In the genomic region with DNA sequence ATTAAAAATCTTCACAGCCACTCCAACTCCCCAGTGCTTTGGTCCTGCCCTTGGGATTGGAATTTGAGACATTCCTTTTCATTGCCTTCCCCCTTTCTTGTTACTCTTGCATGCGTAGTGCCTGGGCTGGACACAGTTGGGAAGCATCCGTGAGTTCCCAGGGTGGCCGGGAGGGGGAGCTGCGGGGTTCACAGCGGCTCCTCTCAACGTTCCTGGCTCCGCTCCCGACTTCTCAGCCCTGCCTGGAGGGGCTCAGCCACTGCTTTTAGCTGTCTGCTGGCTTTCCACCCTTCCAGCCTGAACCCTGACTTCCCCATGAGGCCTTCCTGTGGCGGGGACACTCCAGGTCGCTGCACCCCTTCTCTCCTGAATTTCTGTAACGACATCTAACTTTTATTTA, we compare ENCODE assay signal across 8 cellular contexts. TPM values are rescaled to one million over a fixed set of nuclear protein-coding genes. Genes with fewer than 3 reads are reported as not detected.
DNase-seq lines count a peak whose midpoint lies in the region; ATAC-seq, FAIRE-seq and TF ChIP-seq lines count a peak whose summit lies in the region.

No MANE protein-coding gene starts in this region.

- H3K36me3 ChIP-seq in kidney (ENCODE audit: control insufficient read depth in 1 of 2, insufficient read depth in 2 of 2, low read length in 2 of 2), result peaks cover 0 to 6% of the 10 kb centered on the region in 2 donors

- H3K27ac ChIP-seq in kidney (ENCODE audit: low read depth in 2 of 2, low read length in 2 of 2), result no peak overlapping the region

- TF ChIP-seq POLR2A in NB4 (IDR thresholded peaks at IDR 0.05; ENCODE audit: extremely low read depth, insufficient read length), result no peak

- H3K9me3 ChIP-seq in kidney (ENCODE audit: control insufficient read depth in 1 of 2, low read length in 2 of 2), result no peaks in the 10 kb centered on the region

- TF ChIP-seq CTCF in NB4 (IDR thresholded peaks at IDR 0.05; ENCODE audit: low read depth, low read length), result peak; percentile 69
- peak; percentile 93 for TF ChIP-seq CTCF in WI38 (IDR thresholded peaks at IDR 0.05; ENCODE audit: low read depth, low read length)
- TF ChIP-seq CTCF in cardiac fibroblast (IDR thresholded peaks at IDR 0.05; ENCODE audit: low read depth, low read length), result peak; percentile 98
- peak; percentile 82 for TF ChIP-seq CTCF in kidney (IDR thresholded peaks at IDR 0.05; ENCODE audit: borderline replicate concordance, extremely low read depth, insufficient read depth)

- no peak overlapping the region for H3K9ac ChIP-seq in kidney (ENCODE audit: low read length in 2 of 2)

- intact Hi-C loops in kidney (cut with DNase I), result loop anchor here (10.0 kb wide), 1 partner anchor 181 kb away; no protein-coding TSS in a partner anchor

- ATAC-seq in HG03457 (IDR thresholded peaks at IDR 0.05; ENCODE audit: unreplicated experiment) (no peak), HG03342 (IDR thresholded peaks at IDR 0.05; ENCODE audit: unreplicated experiment) (no peak)

- H3K4me3 ChIP-seq in NB4 (ENCODE audit: low read depth, low read length) (no peak overlapping the region), WI38 (ENCODE audit: low read depth, low read length) (no peak overlapping the region), cardiac fibroblast (replicated peaks in 1 of 2; ENCODE audit: low read depth in 2 of 2, low read length in 2 of 2) (peak overlapping the region in 1 of 2 donors; percentile 21), kidney (ENCODE audit: low read length in 2 of 2) (no peak overlapping the region)

- no peak for FAIRE-seq in kidney (lab: Jason Lieb, UNC)

- H3K4me1 ChIP-seq in kidney (ENCODE audit: control insufficient read depth in 1 of 2, insufficient read depth in 1 of 2, low read depth in 1 of 2, low read length in 2 of 2), result peaks cover 5 to 8% of the 10 kb centered on the region in 2 donors

- DNase-seq in GM04504 (ENCODE audit: low read depth) (peak; percentile 35), NB4 (ENCODE audit: low read depth) (peak; percentile 54), cardiac fibroblast (ENCODE audit: low read depth in 2 of 2) (peak; percentile 82 to 86), kidney (peak; percentile 93)
- DNase-seq in stimulated activated CD4-positive, alpha-beta T cell treated with anti-CD3 and anti-CD28 coated beads, Interleukin-2, amount 100 ng/mL, for 24 hours, result peak; percentile 60 to 71

RNA-seq across cellular contexts. Expression of a gene that starts 3.2 kb away (rescaled TPM):
- not detected for total RNA-seq in kidney
- not detected for polyA plus RNA-seq in kidney (ENCODE audit: insufficient read depth, low read depth, low replicate concordance)

RNA-seq across cellular contexts. Expression of a gene that starts 18.8 kb away (rescaled TPM):
- total RNA-seq in kidney, result 11.7 TPM
- 15.9 TPM for polyA plus RNA-seq in kidney (ENCODE audit: insufficient read depth, low read depth, low replicate concordance)

RNA-seq across cellular contexts. Expression of a gene that starts 23.3 kb away (rescaled TPM):
- 1.3 TPM for total RNA-seq in kidney
- 1.3 TPM for polyA plus RNA-seq in kidney (ENCODE audit: insufficient read depth, low read depth, low replicate concordance)

RNA-seq across cellular contexts. Expression of a gene that starts 23.4 kb away (rescaled TPM):
- total RNA-seq in kidney, result 17.2 TPM
- polyA plus RNA-seq in kidney (ENCODE audit: insufficient read depth, low read depth, low replicate concordance), result 15.9 TPM

RNA-seq across cellular contexts. Expression of a gene that starts 37.1 kb away (rescaled TPM):
- total RNA-seq in kidney, result 23.0 TPM
- polyA plus RNA-seq in kidney (ENCODE audit: insufficient read depth, low read depth, low replicate concordance), result 20.3 TPM

Comparison
In these comparisons a context has a peak if more than half of its experiments do, and no peak if none do; other contexts are left out.
1. DNase-seq: peak in every context shown above with its lines; median percentile 93 in kidney; 84 in cardiac fibroblast; 66 in stimulated activated CD4-positive, alpha-beta T cell treated with anti-CD3 and anti-CD28 coated beads, Interleukin-2, amount 100 ng/mL, for 24 hours; 54 in NB4; 35 in GM04504.